Comparison of ENCODE assay signal across 25 cellular contexts in the genomic region with DNA sequence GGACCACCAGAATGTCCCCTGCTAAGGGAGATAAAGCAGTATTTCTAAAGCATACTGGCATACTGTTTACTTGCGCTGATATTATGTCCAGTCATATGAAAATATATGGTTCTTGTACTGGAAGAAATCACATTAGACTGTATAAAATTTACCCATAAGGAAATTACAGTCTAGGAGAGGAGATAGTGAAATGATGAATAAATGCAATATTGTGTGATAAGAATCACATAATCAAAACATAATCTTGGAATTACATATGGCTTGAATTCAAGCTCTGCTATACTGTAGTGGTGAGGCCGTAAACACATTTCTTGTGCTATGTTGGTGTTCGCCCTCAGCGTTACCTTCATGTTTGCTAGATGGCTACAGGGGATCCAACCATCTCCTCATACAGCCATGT. TPM values are rescaled to one million over a fixed set of nuclear protein-coding genes. Genes with fewer than 3 reads are reported as not detected.
"Had no signal": no experiment of that assay in that cellular context is flagged by ENCODE, and none has a peak within 500 bp of the region (broad histone marks: within the 10 kb centered on the region; RNA-seq: fewer than 3 reads in every experiment).

No MANE protein-coding gene starts in this region.

- DNase-seq: islet precursor cell; mesendoderm; naive thymus-derived CD4-positive, alpha-beta T cell; pancreas; posterior cingulate gyrus; retina; right cardiac atrium; spleen; stimulated activated CD4-positive, alpha-beta T cell treated with anti-CD3 and anti-CD28 coated beads, Interleukin-4, amount 100 ng/mL, for 24 hours; stimulated activated naive CD4-positive, alpha-beta T cell treated with Interleukin-2 at 50 U/mL for 16 hours; stimulated activated naive CD8-positive, alpha-beta T cell treated with anti-CD3 and anti-CD28 coated beads, Interleukin-15, amount 100 ng/mL, for 72 hours; substantia nigra; uterus had no signal

- H3K4me3 ChIP-seq: hepatocyte, lung, pancreas, prostate gland, skin epidermis, spleen, tibial nerve, uterus had no signal

- H3K4me3 Mint-ChIP-seq: mesothelial cell of epicardium; naive thymus-derived CD4-positive, alpha-beta T cell; natural killer cell treated with Interleukin-12 subunit alpha and Interleukin-12 subunit beta and Interleukin-15 and Interleukin-18, amount 100 ng/mL, for 72 hours; stimulated activated memory B cell treated with anti-CD40 and anti-IgM and Interleukin-4, amounts not matched to agents 10 μg/mL and 1 μg/mL and 100 μg/mL, for 72 hours; stimulated activated naive CD8-positive, alpha-beta T cell treated with anti-CD3 and anti-CD28 coated beads, Interleukin-15, amount 100 ng/mL, for 72 hours; type B pancreatic cell had no signal

- H3K27me3 ChIP-seq: hepatocyte, pancreas, spleen, tibial nerve, uterus had no signal

- H3K4me2 ChIP-seq: hepatocyte had no signal

- H3K4me1 ChIP-seq: prostate gland, spleen, tibial nerve, uterus had no signal

- H2AFZ ChIP-seq: hepatocyte had no signal

- H3K36me3 ChIP-seq: pancreas, prostate gland, spleen, tibial nerve, uterus had no signal

- H3K9me3 Mint-ChIP-seq: natural killer cell treated with Interleukin-12 subunit alpha and Interleukin-12 subunit beta and Interleukin-15 and Interleukin-18, amount 100 ng/mL, for 72 hours; stimulated activated memory B cell treated with anti-CD40 and anti-IgM and Interleukin-4, amounts not matched to agents 10 μg/mL and 1 μg/mL and 100 μg/mL, for 72 hours; type B pancreatic cell had no signal

- H3K4me1 Mint-ChIP-seq: stimulated activated memory B cell treated with anti-CD40 and anti-IgM and Interleukin-4, amounts not matched to agents 10 μg/mL and 1 μg/mL and 100 μg/mL, for 72 hours; stimulated activated naive CD8-positive, alpha-beta T cell treated with anti-CD3 and anti-CD28 coated beads, Interleukin-15, amount 100 ng/mL, for 72 hours had no signal

- H3K79me2 ChIP-seq: hepatocyte had no signal

- H3K9me3 ChIP-seq: pancreas, prostate gland, spleen, tibial nerve, uterus had no signal

- H3K27ac ChIP-seq: hepatocyte, pancreas, prostate gland, skin epidermis, spleen, tibial nerve, uterus had no signal

- H3K36me3 Mint-ChIP-seq: natural killer cell treated with Interleukin-12 subunit alpha and Interleukin-12 subunit beta and Interleukin-15 and Interleukin-18, amount 100 ng/mL, for 72 hours; stimulated activated memory B cell treated with anti-CD40 and anti-IgM and Interleukin-4, amounts not matched to agents 10 μg/mL and 1 μg/mL and 100 μg/mL, for 72 hours; type B pancreatic cell had no signal

- ATAC-seq: left lobe of liver; naive thymus-derived CD4-positive, alpha-beta T cell; natural killer cell treated with Interleukin-12 subunit alpha and Interleukin-12 subunit beta and Interleukin-15 and Interleukin-18, amount 100 ng/mL, for 72 hours; pancreas; sciatic nerve; stimulated activated memory B cell treated with anti-CD40 and anti-IgM and Interleukin-4, amounts not matched to agents 10 μg/mL and 1 μg/mL and 100 μg/mL, for 72 hours; stimulated activated naive CD8-positive, alpha-beta T cell treated with anti-CD3 and anti-CD28 coated beads, Interleukin-15, amount 100 ng/mL, for 72 hours had no signal

- H3K27me3 Mint-ChIP-seq: naive thymus-derived CD4-positive, alpha-beta T cell; natural killer cell treated with Interleukin-12 subunit alpha and Interleukin-12 subunit beta and Interleukin-15 and Interleukin-18, amount 100 ng/mL, for 72 hours; stimulated activated memory B cell treated with anti-CD40 and anti-IgM and Interleukin-4, amounts not matched to agents 10 μg/mL and 1 μg/mL and 100 μg/mL, for 72 hours; stimulated activated naive CD8-positive, alpha-beta T cell treated with anti-CD3 and anti-CD28 coated beads, Interleukin-15, amount 100 ng/mL, for 72 hours; type B pancreatic cell had no signal

- H3K27ac Mint-ChIP-seq: mesothelial cell of epicardium; naive thymus-derived CD4-positive, alpha-beta T cell; natural killer cell treated with Interleukin-12 subunit alpha and Interleukin-12 subunit beta and Interleukin-15 and Interleukin-18, amount 100 ng/mL, for 72 hours; stimulated activated memory B cell treated with anti-CD40 and anti-IgM and Interleukin-4, amounts not matched to agents 10 μg/mL and 1 μg/mL and 100 μg/mL, for 72 hours; stimulated activated naive CD8-positive, alpha-beta T cell treated with anti-CD3 and anti-CD28 coated beads, Interleukin-15, amount 100 ng/mL, for 72 hours; type B pancreatic cell had no signal

RNA-seq across cellular contexts. Expression of a gene that starts 20.7 kb away (rescaled TPM):
- polyA plus RNA-seq: neural cell had no signal
